Comparison of ENCODE assay signal across 30 cellular contexts in genomic region chr3:82390868-82391267, GRCh38.
"Had no signal": no experiment of that assay in that cellular context is flagged by ENCODE, and none has a peak within 500 bp of the region (broad histone marks: within the 10 kb centered on the region; RNA-seq: fewer than 3 reads in every experiment).

No MANE protein-coding gene starts in this region.

- DNase-seq: activated CD4-positive, alpha-beta memory T cell treated with anti-CD3 and anti-CD28 coated beads for 36 hours; activated CD4-positive, alpha-beta T cell treated with anti-CD3 and anti-CD28 coated beads for 36 hours; activated CD4-positive, alpha-beta T cell treated with anti-CD3 and anti-CD28 coated beads, Interleukin-2, amount 10 ng/mL, durations not matched to agents 24 days and 14 days; activated CD4-positive, CD25-positive, alpha-beta regulatory T cell; activated CD4-positive, CD25-positive, alpha-beta regulatory T cell treated with anti-CD3 and anti-CD28 coated beads, Interleukin-2, amount 50 U/mL, for 72 hours; activated CD8-positive, alpha-beta memory T cell treated with anti-CD3 and anti-CD28 coated beads, Interleukin-2, amount 10 ng/mL, durations not matched to agents 7 days and 5 days; activated CD8-positive, alpha-beta memory T cell treated with anti-CD3 and anti-CD28 coated beads, Interleukin-2, amount 50 U/mL, for 4 hours; activated CD8-positive, alpha-beta T cell treated with anti-CD3 and anti-CD28 coated beads, Interleukin-2, amount 10 ng/mL, durations not matched to agents 7 days and 5 days; activated effector memory CD4-positive, alpha-beta T cell treated with anti-CD3 and anti-CD28 coated beads, Interleukin-2, amount 50 U/mL, for 16 hours; activated naive CD4-positive, alpha-beta T cell treated with anti-CD3 and anti-CD28 coated beads for 36 hours; activated naive CD8-positive, alpha-beta T cell treated with anti-CD3 and anti-CD28 coated beads for 36 hours; activated naive CD8-positive, alpha-beta T cell treated with anti-CD3 and anti-CD28 coated beads, Interleukin-2, amount 50 U/mL, for 24 hours; activated T-cell treated with anti-CD3 and anti-CD28 coated beads, Interleukin-2, amount 50 U/mL, for 1 hour; activated T-cell treated with anti-CD3 and anti-CD28 coated beads, Interleukin-2, amount 50 U/mL, for 48 hours; adrenal gland; amygdala; aorta; body of pancreas; caudate nucleus; cortex of kidney; dermis blood vessel endothelial cell; effector CD4-positive, alpha-beta T cell; effector memory CD8-positive, alpha-beta T cell; erythroblast; foreskin keratinocyte; gastrocnemius medialis; heart right ventricle had no signal

- FAIRE-seq: colon had no signal

- H2AFZ ChIP-seq: hepatocyte had no signal

- H3K4me2 ChIP-seq: hepatocyte had no signal

- ATAC-seq: activated CD4-positive, alpha-beta T cell treated with anti-CD3 and anti-CD28 coated beads for 36 hours; activated CD8-positive, alpha-beta memory T cell treated with anti-CD3 and anti-CD28 coated beads, Interleukin-2, amount 10 ng/mL, durations not matched to agents 7 days and 5 days; activated CD8-positive, alpha-beta T cell treated with anti-CD3 and anti-CD28 coated beads, Interleukin-2, amount 10 ng/mL, durations not matched to agents 7 days and 5 days; activated naive CD8-positive, alpha-beta T cell treated with anti-CD3 and anti-CD28 coated beads, Interleukin-2, amount 50 U/mL, for 24 hours; body of pancreas; effector memory CD8-positive, alpha-beta T cell; foreskin keratinocyte; gastrocnemius medialis; heart right ventricle had no signal

- H3K4me3 ChIP-seq: adrenal gland, body of pancreas, esophagus muscularis mucosa, gastrocnemius medialis, heart right ventricle, hepatocyte had no signal

- H3K36me3 ChIP-seq: adrenal gland, esophagus muscularis mucosa, gastrocnemius medialis, heart right ventricle had no signal

- H3K27me3 ChIP-seq: adrenal gland, body of pancreas, esophagus muscularis mucosa, foreskin keratinocyte, gastrocnemius medialis, heart right ventricle, hepatocyte had no signal

- H3K4me1 ChIP-seq: adrenal gland, body of pancreas, esophagus muscularis mucosa, foreskin keratinocyte, gastrocnemius medialis, heart right ventricle had no signal

- H3K27ac ChIP-seq: adrenal gland, body of pancreas, esophagus muscularis mucosa, foreskin keratinocyte, gastrocnemius medialis, heart right ventricle, hepatocyte had no signal

- H3K79me2 ChIP-seq: hepatocyte had no signal

- H3K9me3 ChIP-seq: adrenal gland, body of pancreas, esophagus muscularis mucosa, gastrocnemius medialis had no signal
